Comparison of ENCODE assay signal across 8 cellular contexts in genomic region chr1:99808391-99809115, GRCh38. TPM values are rescaled to one million over a fixed set of nuclear protein-coding genes. Genes with fewer than 3 reads are reported as not detected.
DNase-seq lines count a peak whose midpoint lies in the region; TF ChIP-seq lines count a peak whose summit lies in the region.

No MANE protein-coding gene starts in this region.

- peak overlapping the region; percentile 64 for H3K9ac ChIP-seq in Karpas-422 (ENCODE audit: low read length)
- peak overlapping the region; percentile 54 for H3K9ac ChIP-seq in OCI-LY3 (ENCODE audit: low read length)
- H3K9ac ChIP-seq in iPS-20b (ENCODE audit: low read depth, low read length), result peak overlapping the region; percentile 66; the same call in 1 of the 2 replicates
- peak overlapping the region; percentile 37 to 63 (median 51) for H3K9ac ChIP-seq in skeletal muscle tissue (ENCODE audit: low read depth in 1 of 3, low read length in 3 of 3)

- H3K4me1 Mint-ChIP-seq in brain, result peaks cover 9% of the 10 kb centered on the region

- H3K79me2 ChIP-seq in Karpas-422 (ENCODE audit: low read length) (no peaks in the 10 kb centered on the region), OCI-LY3 (ENCODE audit: low read length) (no peaks in the 10 kb centered on the region)

- H2AFZ ChIP-seq in Karpas-422 (ENCODE audit: low read length) (peak overlapping the region; percentile 84), OCI-LY3 (ENCODE audit: low read depth, low read length) (peak overlapping the region; percentile 96)

- H3K36me3 Mint-ChIP-seq in brain, result no peaks in the 10 kb centered on the region

- H3K4me3 Mint-ChIP-seq in brain, result peak overlapping the region in 4 of 5 experiments; percentile 23 to 69 (median 54)

- peak overlapping the region in 4 of 5 experiments; percentile 43 to 82 (median 60) for H3K27ac Mint-ChIP-seq in brain

- no peaks in the 10 kb centered on the region for H3K27me3 Mint-ChIP-seq in brain

- H3K36me3 ChIP-seq in HAP-1 (replicated peaks) (no peaks in the 10 kb centered on the region), Karpas-422 (ENCODE audit: insufficient read depth, low read length) (no peaks in the 10 kb centered on the region), OCI-LY3 (replicated peaks; ENCODE audit: low read depth, low read length) (no peaks in the 10 kb centered on the region), iPS-20b (ENCODE audit: insufficient read depth, low read depth, low read length) (no peaks in the 10 kb centered on the region), skeletal muscle tissue (ENCODE audit: control insufficient read depth in 3 of 3, insufficient read depth in 3 of 3, low read length in 3 of 3) (no peaks in the 10 kb centered on the region)

- TF ChIP-seq CTCF in OCI-LY3 (IDR thresholded peaks at IDR 0.05; ENCODE audit: low read depth, low read length), result peak; percentile 62
- TF ChIP-seq CTCF in brain (conservative IDR thresholded peaks at IDR 0.05), result peak; percentile 77 to 86

- no peak overlapping the region for H3K4me3 ChIP-seq in HAP-1
- peak overlapping the region; percentile 54 for H3K4me3 ChIP-seq in Karpas-422 (ENCODE audit: low read length)
- peak overlapping the region; percentile 68 for H3K4me3 ChIP-seq in OCI-LY3 (ENCODE audit: low read length)
- H3K4me3 ChIP-seq in iPS-20b (ENCODE audit: low read length), result no peak overlapping the region
- H3K4me3 ChIP-seq in skeletal muscle tissue (ENCODE audit: low read length in 3 of 3), result peak overlapping the region; percentile 11 to 40 (median 35)

- peaks cover 2% of the 10 kb centered on the region; the same call in 1 of the 2 replicates for H3K4me1 ChIP-seq in HAP-1
- peaks cover 33% of the 10 kb centered on the region for H3K4me1 ChIP-seq in Karpas-422 (ENCODE audit: low read length)
- H3K4me1 ChIP-seq in OCI-LY3 (ENCODE audit: low read length), result peaks cover 7% of the 10 kb centered on the region
- no peaks in the 10 kb centered on the region; the same call in 1 of the 2 replicates for H3K4me1 ChIP-seq in iPS-20b (ENCODE audit: insufficient read depth, low read length)
- peaks cover 3 to 7% (median 5%) of the 10 kb centered on the region in 3 donors for H3K4me1 ChIP-seq in skeletal muscle tissue (ENCODE audit: control insufficient read depth in 3 of 3, insufficient read depth in 3 of 3, low read length in 3 of 3)

- in situ Hi-C loops in HAP-1 (cut with MboI; ENCODE audit: low sequenced_read_pairs), result loop anchor here (5.0 to 10.0 kb wide), 2 partner anchors 229 to 646 kb away; a partner anchor contains a TSS

- DNase-seq in 8988T, result peak; percentile 13
- DNase-seq in GF-D8 (lab: John Stamatoyannopoulos, UW), result peak; percentile 76
- peak; percentile 68 to 91 for DNase-seq in HAP-1 (ENCODE audit: low spot score in 2 of 2)
- peak; percentile 93 for DNase-seq in Karpas-422

- no peaks in the 10 kb centered on the region for H4K20me1 ChIP-seq in Karpas-422 (ENCODE audit: insufficient read depth, low read depth, low read length)
- no peaks in the 10 kb centered on the region for H4K20me1 ChIP-seq in OCI-LY3 (ENCODE audit: insufficient read depth, low read length)

- no peaks in the 10 kb centered on the region for H3K9me2 ChIP-seq in Karpas-422 (replicated peaks; ENCODE audit: insufficient read depth, low read length)

- no peaks in the 10 kb centered on the region for H3K9me3 Mint-ChIP-seq in brain

- peak overlapping the region; percentile 75 for H3K4me2 ChIP-seq in Karpas-422 (ENCODE audit: low read depth, low read length, poor library complexity, severe bottlenecking)
- H3K4me2 ChIP-seq in OCI-LY3 (ENCODE audit: low read length), result peak overlapping the region; percentile 91

- H3K9me3 ChIP-seq in HAP-1 (no peaks in the 10 kb centered on the region), Karpas-422 (ENCODE audit: low read length) (no peaks in the 10 kb centered on the region), OCI-LY3 (ENCODE audit: insufficient read depth, low read length) (no peaks in the 10 kb centered on the region), iPS-20b (ENCODE audit: insufficient read depth, low read depth, low read length) (no peaks in the 10 kb centered on the region), skeletal muscle tissue (ENCODE audit: control insufficient read depth in 3 of 3, low read length in 3 of 3) (no peaks in the 10 kb centered on the region)

- H3K27me3 ChIP-seq in HAP-1 (ENCODE audit: low read depth) (peaks cover 2% of the 10 kb centered on the region; the same call in 1 of the 2 replicates), Karpas-422 (ENCODE audit: low read length) (no peaks in the 10 kb centered on the region), OCI-LY3 (ENCODE audit: low read depth, low read length) (peaks cover 33% of the 10 kb centered on the region), iPS-20b (ENCODE audit: insufficient read depth, low read length) (no peaks in the 10 kb centered on the region), skeletal muscle tissue (ENCODE audit: control insufficient read depth in 3 of 3, insufficient read depth in 3 of 3, low read length in 3 of 3) (no peaks in the 10 kb centered on the region)

- no peak overlapping the region for H3K27ac ChIP-seq in Karpas-422 (ENCODE audit: low read length)
- no peak overlapping the region for H3K27ac ChIP-seq in OCI-LY3 (ENCODE audit: low read length)
- H3K27ac ChIP-seq in iPS-20b (ENCODE audit: low read length), result no peak overlapping the region
- peak overlapping the region; percentile 62 for H3K27ac ChIP-seq in skeletal muscle tissue (ENCODE audit: low read depth, low read length)

RNA-seq across cellular contexts. Expression of gene AGL, which starts 41.6 kb away (rescaled TPM):
- total RNA-seq in Karpas-422 (2014; rRNA removed; shearing (Covaris generic); ENCODE audit: low replicate concordance), result 28.7 and 49.5 TPM in 2 replicates
- 3.3 TPM for polyA plus RNA-seq in brain (ENCODE audit: insufficient read depth, low read depth, low replicate concordance)
- total RNA-seq in skeletal muscle tissue, result 156 TPM

RNA-seq across cellular contexts. Expression of gene FRRS1, which starts 42.1 kb away (rescaled TPM):
- total RNA-seq in Karpas-422 (2014; rRNA removed; shearing (Covaris generic); ENCODE audit: low replicate concordance), result 24.4 and 47.1 TPM in 2 replicates
- not detected for polyA plus RNA-seq in brain (ENCODE audit: insufficient read depth, low read depth, low replicate concordance)
- total RNA-seq in skeletal muscle tissue, result 5.7 TPM

Comparison
In these comparisons a context has a peak if more than half of its experiments do, and no peak if none do; other contexts are left out.
1. DNase-seq: peak in every context shown above with its lines; median percentile 93 in Karpas-422; 80 in HAP-1; 76 in GF-D8; 13 in 8988T.
2. H3K4me3 ChIP-seq: peak in Karpas-422 (single experiment), OCI-LY3 (single experiment) and skeletal muscle tissue (3 of 3); none in HAP-1 (single experiment) and iPS-20b (single experiment).
3. Peak in every context shown above with its lines, with median percentiles within 50 percentile points of each other: H3K9ac ChIP-seq.